17 cellular contexts compared by ENCODE assay signal in genomic region chr5:36610629-36611028, GRCh38. TPM values are rescaled to one million over a fixed set of nuclear protein-coding genes. Genes with fewer than 3 reads are reported as not detected.
DNase-seq lines count a peak whose midpoint lies in the region; ATAC-seq and TF ChIP-seq lines count a peak whose summit lies in the region.
"Had no signal": no experiment of that assay in that cellular context is flagged by ENCODE, and none has a peak within 500 bp of the region (broad histone marks: within the 10 kb centered on the region; RNA-seq: fewer than 3 reads in every experiment).

No MANE protein-coding gene starts in this region.

- H3K4me1 ChIP-seq in trophoblast cell (ENCODE audit: control insufficient read depth in 1 of 2, insufficient read depth in 2 of 2, low read length in 2 of 2): peaks cover 18 to 32% of the 10 kb centered on the region in 2 experiments
- H3K4me1 ChIP-seq in tibial artery: peaks cover 0 to 12% (median 5%) of the 10 kb centered on the region in 4 donors
- no peaks in the 10 kb centered on the region for H3K4me1 ChIP-seq in ovary (ENCODE audit: insufficient read depth)

- no peak for TF ChIP-seq POLR2A in ovary (IDR thresholded peaks at IDR 0.05)

- no peak overlapping the region for H3K18ac ChIP-seq in trophoblast cell (ENCODE audit: low read length)

- no peak overlapping the region for H2BK12ac ChIP-seq in trophoblast cell (ENCODE audit: low read length)

- no CpG with 5 or more reads among the region's 1 CpG for WGBS in trophoblast cell (ENCODE audit: extremely low coverage, insufficient coverage, insufficient read length)
- 81 to 93% (median 83%) methylated on average over 1 of the region's 1 CpG for WGBS in ovary, 3 donors

- no peak overlapping the region for H4K8ac ChIP-seq in trophoblast cell (ENCODE audit: low read depth, low read length)

- no peak overlapping the region for H3K4ac ChIP-seq in trophoblast cell (ENCODE audit: low read depth, low read length)

- no peak overlapping the region for H4K91ac ChIP-seq in trophoblast cell (ENCODE audit: low read depth, low read length)

- no peak overlapping the region for H2AK5ac ChIP-seq in trophoblast cell (ENCODE audit: low read length)

- peaks cover 3% of the 10 kb centered on the region for H3K79me2 ChIP-seq in trophoblast cell (ENCODE audit: control insufficient read depth, insufficient read depth, low read length, poor library complexity)

- no peak overlapping the region for H2BK5ac ChIP-seq in trophoblast cell (ENCODE audit: low read depth, low read length, poor library complexity)

- intact Hi-C loops in tibial artery (cut with DNase I; ENCODE audit: low total_unique reads): no loop called here
- intact Hi-C loops in ovary (cut with DNase I): no loop called here

- no peak overlapping the region for H3K4me2 ChIP-seq in trophoblast cell (ENCODE audit: low read length)

- ATAC-seq in HG02973 (IDR thresholded peaks at IDR 0.05; ENCODE audit: unreplicated experiment): no peak

- TF ChIP-seq EP300 in ovary (IDR thresholded peaks at IDR 0.05): no peak

- H3K36me3 ChIP-seq in trophoblast cell (ENCODE audit: control insufficient read depth in 1 of 2, insufficient read depth in 2 of 2, low read length in 2 of 2) (peaks cover 6% of the 10 kb centered on the region in 2 experiments), tibial artery (no peaks in the 10 kb centered on the region), ovary (no peaks in the 10 kb centered on the region)
- H3K36me3 ChIP-seq: BE2C had no signal

- no peaks in the 10 kb centered on the region for H3K9me3 ChIP-seq in trophoblast cell (ENCODE audit: insufficient read depth, low read depth, low read length)
- no peaks in the 10 kb centered on the region for H3K9me3 ChIP-seq in tibial artery
- no peaks in the 10 kb centered on the region for H3K9me3 ChIP-seq in ovary
- H3K9me3 ChIP-seq: BE2C had no signal

- TF ChIP-seq CTCF in fibroblast of villous mesenchyme (IDR thresholded peaks at IDR 0.05; ENCODE audit: insufficient read depth, low read depth, low read length): no peak
- no peak for TF ChIP-seq CTCF in tibial artery (IDR thresholded peaks at IDR 0.05)
- no peak for TF ChIP-seq CTCF in ovary (IDR thresholded peaks at IDR 0.05)

- no peak overlapping the region for H3K23ac ChIP-seq in trophoblast cell (ENCODE audit: low read length)

- no peak overlapping the region for H3K9ac ChIP-seq in trophoblast cell (ENCODE audit: low read length)

- H3K14ac ChIP-seq in trophoblast cell (ENCODE audit: low read length): no peak overlapping the region

- no peak overlapping the region for H2BK120ac ChIP-seq in trophoblast cell (ENCODE audit: insufficient read depth, low read length, poor library complexity)

- H2AFZ ChIP-seq in trophoblast cell (ENCODE audit: insufficient read depth, low read length, poor library complexity): no peak overlapping the region

- DNase-seq in fibroblast of villous mesenchyme (ENCODE audit: low read depth) (no peak), trophoblast cell (no peak), tibial artery (peak; percentile 54 to 68), ovary (no peak)
- DNase-seq in activated CD4-positive, alpha-beta T cell treated with anti-CD3 and anti-CD28 coated beads for 4 hours: no peak
- DNase-seq: BE2C; CD4-positive, alpha-beta memory T cell; DMS79 treated with DMSO at 0.1 percent for 48 hours; GDM1; HCEC 1CT; NCI-H146; NCI-H2107; NCI-H69; NK-92 treated with Interleukin-12 subunit alpha and Interleukin-12 subunit beta, amount 100 ng/mL, for 24 hours had no signal

- no peak overlapping the region for H4K12ac ChIP-seq in trophoblast cell (ENCODE audit: low read depth, low read length)

- H3K4me3 ChIP-seq in fibroblast of villous mesenchyme (ENCODE audit: low read depth, low read length) (peak overlapping the region; percentile 5), trophoblast cell (ENCODE audit: low read depth, low read length) (no peak overlapping the region), tibial artery (no peak overlapping the region), ovary (no peak overlapping the region)

- H3K79me1 ChIP-seq in trophoblast cell (ENCODE audit: low read length): peaks cover 22% of the 10 kb centered on the region

- H3K27ac ChIP-seq in angular gyrus (ENCODE audit: low read depth, low read length) (peak overlapping the region; percentile 64), trophoblast cell (ENCODE audit: low read depth, low read length) (peak overlapping the region; percentile 14), tibial artery (no peak overlapping the region), ovary (no peak overlapping the region)
- H3K27ac ChIP-seq: HL-60 had no signal

- H3K27me3 ChIP-seq in trophoblast cell (ENCODE audit: insufficient read depth, low read length): no peaks in the 10 kb centered on the region
- H3K27me3 ChIP-seq in tibial artery: peaks cover 0 to 5% of the 10 kb centered on the region in 2 donors
- H3K27me3 ChIP-seq in ovary: no peaks in the 10 kb centered on the region

RNA-seq across cellular contexts. Expression of gene SLC1A3, which starts 4.2 kb away (rescaled TPM):
- total RNA-seq in fibroblast of villous mesenchyme: 1.3 and 4.8 TPM in 2 replicates
- 49.7 and 52.2 TPM in 2 replicates for polyA plus RNA-seq in trophoblast cell (2013)
- total RNA-seq in ovary: 10 to 100 TPM; 10.8 to 72.3 (median 48.9) TPM
- 10 to 100 TPM in 1 of 2 donors, 1 to 10 TPM in 1; 5.2 to 36.7 TPM for polyA plus RNA-seq in ovary
- polyA plus RNA-seq: CD4-positive, alpha-beta memory T cell had no signal

Comparison
In these comparisons a context has a peak if more than half of its experiments do, and no peak if none do; other contexts are left out.
1. H3K27ac ChIP-seq: peak in angular gyrus (single experiment) and trophoblast cell (single experiment); none in tibial artery (0 of 2) and ovary (0 of 2).
2. DNase-seq: peak in tibial artery (2 of 2); none in fibroblast of villous mesenchyme (single experiment), trophoblast cell (0 of 2), ovary (0 of 5) and activated CD4-positive, alpha-beta T cell treated with anti-CD3 and anti-CD28 coated beads for 4 hours (0 of 2).